In the genomic region with DNA sequence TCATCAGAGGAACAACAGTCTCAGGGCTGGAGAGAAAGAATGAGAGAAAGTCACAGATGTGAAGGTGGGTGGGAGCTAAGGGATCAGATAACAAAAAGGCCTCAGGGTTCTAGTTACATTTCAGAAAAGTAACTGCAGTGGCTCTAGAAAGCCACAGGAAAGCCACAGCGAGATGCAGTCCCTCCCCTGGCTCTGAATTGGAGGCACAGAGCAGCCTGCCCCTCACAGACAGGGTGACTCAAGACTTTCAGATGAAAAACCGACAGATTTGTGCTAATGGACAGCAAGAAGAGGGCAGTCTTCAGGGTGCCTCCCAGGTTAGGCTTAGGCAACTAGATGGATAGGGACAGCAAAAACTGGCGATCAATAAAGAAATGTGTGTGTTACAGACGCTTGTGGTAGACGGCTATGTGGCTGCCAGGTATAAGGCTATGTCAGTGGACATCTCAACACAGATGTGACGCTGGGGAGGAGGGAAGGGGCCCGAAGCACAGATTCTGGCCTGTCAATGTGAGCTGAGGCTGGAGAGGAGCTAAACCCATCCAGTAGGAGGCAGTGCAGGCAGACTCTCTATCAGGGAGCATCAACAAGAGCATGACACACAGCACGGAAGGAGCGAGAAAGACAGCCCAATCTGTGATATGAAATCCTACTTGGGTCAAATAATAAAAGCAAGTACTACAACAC, we compare ENCODE assay signal across 8 cellular contexts. TPM values are rescaled to one million over a fixed set of nuclear protein-coding genes. Genes with fewer than 3 reads are reported as not detected.
DNase-seq lines count a peak whose midpoint lies in the region; ATAC-seq and TF ChIP-seq lines count a peak whose summit lies in the region.

No MANE protein-coding gene starts in this region.

- no peak overlapping the region for H3K9ac ChIP-seq in smooth muscle cell (ENCODE audit: low read depth)

- H3K36me3 ChIP-seq in brain microvascular endothelial cell (replicated peaks) (no peaks in the 10 kb centered on the region), smooth muscle cell (ENCODE audit: low read depth) (no peaks in the 10 kb centered on the region)

- H3K9me3 ChIP-seq in smooth muscle cell (replicated peaks; ENCODE audit: low read depth): no peaks in the 10 kb centered on the region

- H3F3A ChIP-seq in smooth muscle cell (ENCODE audit: low read depth): no peaks in the 10 kb centered on the region

- H3K27me3 ChIP-seq in brain microvascular endothelial cell (replicated peaks): no peaks in the 10 kb centered on the region
- no peaks in the 10 kb centered on the region for H3K27me3 ChIP-seq in smooth muscle cell (ENCODE audit: low read depth)

- 57% methylated on average over 9 of the region's 9 CpGs for WGBS in smooth muscle cell (ENCODE audit: low lambda C conversion rate)

- H3K27ac ChIP-seq in brain microvascular endothelial cell (no peak overlapping the region), smooth muscle cell (ENCODE audit: low read depth) (no peak overlapping the region)

- H4K20me1 ChIP-seq in smooth muscle cell (ENCODE audit: low read depth): no peaks in the 10 kb centered on the region

- ATAC-seq in GM21723 (IDR thresholded peaks at IDR 0.05; ENCODE audit: unreplicated experiment): no peak

- H2AFZ ChIP-seq in smooth muscle cell (ENCODE audit: low read depth): no peak overlapping the region

- DNase-seq in SK-MEL-5 (ENCODE audit: low read depth, low spot score): peak; percentile 70
- peak; percentile 2 for DNase-seq in brain microvascular endothelial cell
- DNase-seq in smooth muscle cell (lab: John Stamatoyannopoulos, UW; ENCODE audit: unreplicated experiment): no peak
- no peak for DNase-seq in NCI-H1048 (lab: John Stamatoyannopoulos, UW)
- DNase-seq in inferior parietal cortex (ENCODE audit: extremely low spot score): no peak
- no peak for DNase-seq in head of caudate nucleus

- intact Hi-C loops in head of caudate nucleus (cut with DNase I): no loop called here

- no peaks in the 10 kb centered on the region for H3K79me2 ChIP-seq in smooth muscle cell (ENCODE audit: low read depth)

- H3K4me1 ChIP-seq in smooth muscle cell (ENCODE audit: low read depth): no peaks in the 10 kb centered on the region

- H3K4me2 ChIP-seq in smooth muscle cell: no peak overlapping the region

- TF ChIP-seq CTCF in GM12875 (IDR thresholded peaks at IDR 0.05; ENCODE audit: borderline replicate concordance, insufficient read depth, low read depth, low read length) (peak; percentile 49; the same call in 1 of the 2 replicates), brain microvascular endothelial cell (IDR thresholded peaks at IDR 0.05; ENCODE audit: low read depth, low read length, missing control alignments) (peak; percentile 60), smooth muscle cell (IDR thresholded peaks at IDR 0.05; ENCODE audit: borderline replicate concordance, insufficient read depth, poor library complexity, severe bottlenecking) (peak; percentile 35)

- in situ Hi-C loops in SK-MEL-5 (cut with HindIII; ENCODE audit: low pct_unique_long_range_greater_than_20kb, low sequenced_read_pairs): no loop called here
- in situ Hi-C loops in brain microvascular endothelial cell (cut with HindIII; ENCODE audit: low pct_ligation_motif_present, low sequenced_read_pairs): no loop called here

- H3K4me3 ChIP-seq in GM12875 (ENCODE audit: low read depth, low read length) (no peak overlapping the region), brain microvascular endothelial cell (ENCODE audit: low read depth, low read length) (no peak overlapping the region), smooth muscle cell (no peak overlapping the region)

RNA-seq across cellular contexts. Expression of a gene that starts 26.2 kb away (rescaled TPM):
- 64.5 and 72.6 TPM in 2 replicates for total RNA-seq in SK-MEL-5 (2014; rRNA removed; shearing (Covaris generic))
- 56.5 and 62.8 TPM in 2 replicates for polyA plus RNA-seq in SK-MEL-5 (2015; cell fraction: cytosol; rRNA removed)
- polyA plus RNA-seq in SK-MEL-5 (2015; cell fraction: nucleus; rRNA removed): 36.4 and 44.8 TPM in 2 replicates
- 52.2 and 61.6 TPM in 2 replicates for total RNA-seq in smooth muscle cell
- 52.8 and 59.2 TPM in 2 replicates for polyA plus RNA-seq in smooth muscle cell

RNA-seq across cellular contexts. Expression of a gene that starts 26.2 kb away (rescaled TPM):
- total RNA-seq in SK-MEL-5 (2014; rRNA removed; shearing (Covaris generic)): 45.0 and 46.4 TPM in 2 replicates
- polyA plus RNA-seq in SK-MEL-5 (2015; cell fraction: cytosol; rRNA removed): 23.2 and 41.5 TPM in 2 replicates
- polyA plus RNA-seq in SK-MEL-5 (2015; cell fraction: nucleus; rRNA removed): 181 and 231 TPM in 2 replicates
- 20.1 and 20.2 TPM in 2 replicates for total RNA-seq in smooth muscle cell
- 27.8 and 29.4 TPM in 2 replicates for polyA plus RNA-seq in smooth muscle cell

Comparison
In these comparisons a context has a peak if more than half of its experiments do, and no peak if none do; other contexts are left out.
1. DNase-seq: peak in SK-MEL-5 (single experiment) and brain microvascular endothelial cell (single experiment); none in smooth muscle cell (single experiment), NCI-H1048 (single experiment), inferior parietal cortex (single experiment) and head of caudate nucleus (0 of 42).
2. Peak in every context shown above with its lines, with median percentiles within 50 percentile points of each other: CTCF ChIP-seq.